12 cellular contexts compared by ENCODE assay signal in genomic region chr16:54066451-54067056, GRCh38.
DNase-seq lines count a peak whose midpoint lies in the region; ATAC-seq, FAIRE-seq and TF ChIP-seq lines count a peak whose summit lies in the region.
"Had no signal": no experiment of that assay in that cellular context is flagged by ENCODE, and none has a peak within 500 bp of the region (broad histone marks: within the 10 kb centered on the region; RNA-seq: fewer than 3 reads in every experiment).

No MANE protein-coding gene starts in this region.

- CTCF ChIA-PET in PC-9 (lab: Charles Lee) (no interaction called here), endothelial cell of umbilical vein (lab: Charles Lee) (interaction anchor here (0.9 to 2.2 kb wide), 2 partner anchors 10 to 14 kb away, joined by 4 to 6 read pairs; no protein-coding TSS in a partner anchor)

- dilution Hi-C loops in endothelial cell of umbilical vein (cut with MboI; ENCODE audit: extremely low pct_ligation_motif_present, low sequenced_read_pairs) = no loop called here

- H3K27me3 ChIP-seq in PC-9 (ENCODE audit: insufficient read depth, low read depth) (no peaks in the 10 kb centered on the region), endothelial cell of umbilical vein (ENCODE audit: control insufficient read depth in 2 of 2, insufficient read depth in 2 of 2, low read length in 2 of 2) (no peaks in the 10 kb centered on the region)
- H3K27me3 ChIP-seq: SJCRH30 had no signal

- peak; percentile 53 for FAIRE-seq in endothelial cell of umbilical vein (lab: Jason Lieb, UNC)

- H3K27ac ChIP-seq in PC-9 = no peak overlapping the region
- H3K27ac ChIP-seq in endothelial cell of umbilical vein (ENCODE audit: insufficient read depth, low read depth, low read length) = no peak overlapping the region
- H3K27ac ChIP-seq: SJCRH30, thoracic aorta had no signal

- H3K9me2 ChIP-seq in PC-9 (ENCODE audit: insufficient read depth) = no peaks in the 10 kb centered on the region; the same call in 1 of the 2 replicates

- no peak overlapping the region for H3K9ac ChIP-seq in endothelial cell of umbilical vein (replicated peaks; ENCODE audit: extremely low read depth, insufficient read depth, low read length)

- no peak for ATAC-seq in HG03342 (IDR thresholded peaks at IDR 0.05; ENCODE audit: unreplicated experiment)

- H3K36me3 ChIP-seq in PC-9 (ENCODE audit: low read depth) (no peaks in the 10 kb centered on the region), endothelial cell of umbilical vein (ENCODE audit: control insufficient read depth in 2 of 2, extremely low read depth in 1 of 2, insufficient read depth in 2 of 2, low read length in 2 of 2) (no peaks in the 10 kb centered on the region)
- H3K36me3 ChIP-seq: SJCRH30, thoracic aorta had no signal

- H3K4me3 ChIP-seq in PC-9 (no peak overlapping the region), endothelial cell of umbilical vein (replicated peaks in 1 of 3; ENCODE audit: insufficient read depth in 1 of 3, low read depth in 1 of 3, low read length in 3 of 3) (no peak overlapping the region)
- H3K4me3 ChIP-seq: SJCRH30, thoracic aorta had no signal

- no peak for TF ChIP-seq POLR2A in endothelial cell of umbilical vein (IDR thresholded peaks at IDR 0.05; ENCODE audit: low read depth, low read length)

- TF ChIP-seq CTCF in PC-9 (conservative IDR thresholded peaks at IDR 0.05) (no peak), endothelial cell of umbilical vein (IDR thresholded peaks at IDR 0.05; ENCODE audit: extremely low read depth in 1 of 2, insufficient read depth in 1 of 2, low read depth in 1 of 2, low read length in 2 of 2) (no peak)

- H3F3A ChIP-seq in PC-9 (ENCODE audit: insufficient read depth, low read depth) = no peaks in the 10 kb centered on the region; the same call in 1 of the 2 replicates

- POLR2A ChIA-PET in PC-9 (lab: Charles Lee; ENCODE audit: unreplicated experiment) = interaction anchor here (0.6 to 0.7 kb wide), 2 partner anchors 11 to 105 kb away, joined by 3 read pairs; no protein-coding TSS in a partner anchor
- POLR2A ChIA-PET in endothelial cell of umbilical vein (lab: Charles Lee) = no interaction called here

- BruUV-seq in PC-9 (replicated peaks; lab: Mats Ljungman, UMichigan) = no TSS peak
- no TSS peak for BruUV-seq in endothelial cell of umbilical vein (replicated peaks; lab: Mats Ljungman, UMichigan)

- intact Hi-C loops in PC-9 (cut with micrococcal nuclease; ENCODE audit: unreplicated experiment) (no loop called here), endothelial cell of umbilical vein (cut with micrococcal nuclease) (no loop called here)

- no peaks in the 10 kb centered on the region for H3K9me3 ChIP-seq in PC-9 (ENCODE audit: insufficient read depth, low read depth)
- H3K9me3 ChIP-seq in endothelial cell of umbilical vein (replicated peaks; ENCODE audit: control insufficient read depth, insufficient read depth, low read length) = no peaks in the 10 kb centered on the region
- H3K9me3 ChIP-seq: SJCRH30, thoracic aorta had no signal

- no peaks in the 10 kb centered on the region for H3K79me2 ChIP-seq in PC-9 (ENCODE audit: low read depth)
- H3K79me2 ChIP-seq in endothelial cell of umbilical vein (ENCODE audit: control insufficient read depth, insufficient read depth, low read length) = no peaks in the 10 kb centered on the region

- peaks cover 10% of the 10 kb centered on the region for H3K4me1 ChIP-seq in PC-9 (replicated peaks; ENCODE audit: insufficient read depth)
- no peaks in the 10 kb centered on the region for H3K4me1 ChIP-seq in endothelial cell of umbilical vein (ENCODE audit: control insufficient read depth, extremely low read depth, insufficient read depth, low read length)
- H3K4me1 ChIP-seq: SJCRH30 had no signal

- no peaks in the 10 kb centered on the region for H3K9me1 ChIP-seq in endothelial cell of umbilical vein (replicated peaks; ENCODE audit: control insufficient read depth, extremely low read depth, insufficient read depth, low read length)

- H2AFZ ChIP-seq in PC-9 (no peak overlapping the region), endothelial cell of umbilical vein (ENCODE audit: low read depth, low read length) (no peak overlapping the region)

- H3K4me2 ChIP-seq in PC-9 = no peak overlapping the region; the same call in 1 of the 2 replicates
- H3K4me2 ChIP-seq in endothelial cell of umbilical vein (ENCODE audit: insufficient read depth, low read length) = no peak overlapping the region

- no peaks in the 10 kb centered on the region for H4K20me1 ChIP-seq in PC-9 (ENCODE audit: insufficient read depth)
- H4K20me1 ChIP-seq in endothelial cell of umbilical vein (replicated peaks; ENCODE audit: control insufficient read depth, extremely low read depth, insufficient read depth, low read length) = no peaks in the 10 kb centered on the region

- DNase-seq in H4 (ENCODE audit: low spot score) (peak; percentile 9), PC-9 (peak; percentile 47 to 57), endothelial cell of umbilical vein (ENCODE audit: low read depth, low spot score) (peak; percentile 20), renal cortical epithelial cell (ENCODE audit: low read depth) (peak; percentile 59), NCI-H2107 treated with DMSO at 0.1 percent for 48 hours (lab: John Stamatoyannopoulos, UW; ENCODE audit: unreplicated experiment) (no peak), HCEC 1CT (no peak)
- DNase-seq: activated B cell treated with CpG ODN at 0.5 μM for 24 hours, amniotic stem cell, NCI-H1092 treated with DMSO at 0.1 percent for 48 hours, SJCRH30 had no signal

TF ChIP-seq in endothelial cell of umbilical vein, 7 proteins besides CTCF, POLR2A, EP300 and RAD21:
- no peak for TF ChIP-seq POLR2AphosphoS5 (IDR thresholded peaks at IDR 0.05; ENCODE audit: insufficient read depth, low read depth, low read length)
- no peak for TF ChIP-seq FOS (IDR thresholded peaks at IDR 0.05; ENCODE audit: borderline replicate concordance, insufficient read depth, low read length)
- TF ChIP-seq JUN (IDR thresholded peaks at IDR 0.05; ENCODE audit: borderline replicate concordance, insufficient read depth, insufficient read length, low read depth) = no peak
- no peak for TF ChIP-seq MYC (IDR thresholded peaks at IDR 0.05; ENCODE audit: low read depth, low read length)
TF ChIP-seq in endothelial cell of umbilical vein: peak in this region for 0.

Comparison
In these comparisons a context has a peak if more than half of its experiments do, and no peak if none do; other contexts are left out.
1. DNase-seq: peak in H4 (single experiment), PC-9 (2 of 2), endothelial cell of umbilical vein (single experiment) and renal cortical epithelial cell (single experiment); none in NCI-H2107 treated with DMSO at 0.1 percent for 48 hours (single experiment) and HCEC 1CT (single experiment).